Comparison of ENCODE assay signal across 14 cellular contexts in genomic region chr5:72281430-72281763, GRCh38. TPM values are rescaled to one million over a fixed set of nuclear protein-coding genes. Genes with fewer than 3 reads are reported as not detected.
A peak's percentile ranks its signal among the peaks of the same experiment; 100 is the strongest.
DNase-seq lines count a peak whose midpoint lies in the region; ATAC-seq, FAIRE-seq and TF ChIP-seq lines count a peak whose summit lies in the region.
"Had no signal": no experiment of that assay in that cellular context is flagged by ENCODE, and none has a peak within 500 bp of the region (broad histone marks: within the 10 kb centered on the region; RNA-seq: fewer than 3 reads in every experiment).

No MANE protein-coding gene starts in this region.

- peaks cover 12% of the 10 kb centered on the region for H3K9me3 Mint-ChIP-seq in endodermal cell
- H3K9me3 Mint-ChIP-seq: T-helper 2 cell treated with Interferon-gamma antibody and Interleukin-4, amounts not matched to agents 5 μg/mL and 100 μg/mL, for 36 hours had no signal

- no peaks in the 10 kb centered on the region for H3K27me3 Mint-ChIP-seq in endodermal cell (ENCODE audit: insufficient read depth)

- no peak overlapping the region for H3K9ac ChIP-seq in OCI-LY1 (ENCODE audit: low read length)
- H3K9ac ChIP-seq in K562 (ENCODE audit: insufficient read depth in 1 of 2, low read depth in 2 of 2, low read length in 2 of 2): peak overlapping the region in 1 of 2 experiments; percentile 54; a peak in 1 of 4 replicates
- no peak overlapping the region for H3K9ac ChIP-seq in muscle layer of colon (ENCODE audit: low read length)
- no peak overlapping the region for H3K9ac ChIP-seq in endodermal cell (ENCODE audit: extremely low read depth, low read length, poor library complexity, severe bottlenecking)

- no peaks in the 10 kb centered on the region for H3F3A ChIP-seq in OCI-LY1 (ENCODE audit: insufficient read depth, low read length)

- H3K9me2 ChIP-seq in OCI-LY1 (ENCODE audit: low read depth, low read length): no peaks in the 10 kb centered on the region

- in situ Hi-C loops in K562 (cut with MboI): no loop called here

- ATAC-seq in K562 (peak; percentile 53), HG02798 (IDR thresholded peaks at IDR 0.05; ENCODE audit: poor library complexity, unreplicated experiment) (no peak), HG03159 (IDR thresholded peaks at IDR 0.05; ENCODE audit: unreplicated experiment) (no peak)

- H3K4me1 ChIP-seq in OCI-LY1 (ENCODE audit: insufficient read depth, low read length, severe bottlenecking) (peaks cover 56% of the 10 kb centered on the region), K562 (replicated peaks in 1 of 2; ENCODE audit: control insufficient read depth in 2 of 2, insufficient read depth in 2 of 2, low read length in 2 of 2) (peaks cover 7 to 33% of the 10 kb centered on the region in 2 experiments; a peak in 3 of 5 replicates), muscle layer of colon (ENCODE audit: insufficient read depth, low read length) (peaks cover 33% of the 10 kb centered on the region), tibial nerve (peaks cover 0 to 40% (median 7%) of the 10 kb centered on the region in 4 donors), endodermal cell (ENCODE audit: control insufficient read depth, insufficient read depth, low read length) (no peaks in the 10 kb centered on the region)

- no peaks in the 10 kb centered on the region for H4K20me1 ChIP-seq in OCI-LY1 (ENCODE audit: insufficient read depth, low read length)
- H4K20me1 ChIP-seq in K562 (replicated peaks; ENCODE audit: control insufficient read depth, insufficient read depth, low read length): no peaks in the 10 kb centered on the region

- POLR2A ChIA-PET in K562 (lab: Yijun Ruan, JAX): interaction anchor here (0.9 to 3.1 kb wide), 4 partner anchors 11 to 33 kb away, joined by 3 to 17 read pairs (median 5); no protein-coding TSS in a partner anchor

- no peak overlapping the region for H3K27ac Mint-ChIP-seq in endodermal cell
- H3K27ac Mint-ChIP-seq: CD14-positive monocyte; T-helper 2 cell treated with Interferon-gamma antibody and Interleukin-4, amounts not matched to agents 5 μg/mL and 100 μg/mL, for 36 hours had no signal

- H3K4me1 Mint-ChIP-seq in endodermal cell: no peaks in the 10 kb centered on the region

- CTCF ChIA-PET in K562 (lab: Yijun Ruan, JAX; ENCODE audit: low intra/inter-chr PET ratio): interaction anchor here (1.3 kb wide), 1 partner anchor 143 kb away, joined by 3 read pairs; no protein-coding TSS in a partner anchor

- no peak for FAIRE-seq in K562 (lab: Jason Lieb, UNC)
- FAIRE-seq: frontal cortex, pancreas had no signal

- H3K9me3 ChIP-seq in OCI-LY1 (ENCODE audit: low read length) (no peaks in the 10 kb centered on the region), K562 (replicated peaks; ENCODE audit: control insufficient read depth, insufficient read depth, low read depth, low read length) (no peaks in the 10 kb centered on the region), muscle layer of colon (ENCODE audit: low read length) (no peaks in the 10 kb centered on the region), tibial nerve (no peaks in the 10 kb centered on the region), endodermal cell (ENCODE audit: control insufficient read depth, low read length) (peaks cover 3% of the 10 kb centered on the region)
- H3K9me3 ChIP-seq: pancreas had no signal

- DNase-seq in K562 (ENCODE audit: extremely low read depth in 1 of 4, low spot score in 3 of 4) (no peak), tibial nerve (ENCODE audit: low spot score in 2 of 2) (no peak), endodermal cell (no peak)
- DNase-seq: activated CD4-positive, alpha-beta T cell treated with anti-CD3 and anti-CD28 coated beads, Interleukin-2, amount 50 U/mL, for 4 hours; NCI-H187 treated with DMSO at 0.1 percent for 48 hours; NCI-H526 treated with DMSO at 0.1 percent for 48 hours; pancreas had no signal

- TF ChIP-seq EP300 in K562 (IDR thresholded peaks at IDR 0.05; ENCODE audit: low read length) (no peak), tibial nerve (IDR thresholded peaks at IDR 0.05) (no peak)

- no peak overlapping the region for H3K4me3 Mint-ChIP-seq in endodermal cell
- H3K4me3 Mint-ChIP-seq: CD14-positive monocyte; T-helper 2 cell treated with Interferon-gamma antibody and Interleukin-4, amounts not matched to agents 5 μg/mL and 100 μg/mL, for 36 hours had no signal

- intact Hi-C loops in K562 (cut with micrococcal nuclease): loop anchor here (5.0 kb wide), 1 partner anchor 49 kb away; no protein-coding TSS in a partner anchor

- no peak overlapping the region for H3K4me2 ChIP-seq in OCI-LY1 (ENCODE audit: low read length)
- peak overlapping the region; percentile 51; the same call in 1 of the 2 replicates for H3K4me2 ChIP-seq in K562 (ENCODE audit: insufficient read depth, low read length)

- no peaks in the 10 kb centered on the region for H3K9me1 ChIP-seq in K562 (ENCODE audit: control insufficient read depth, insufficient read depth, low read length)

- TF ChIP-seq POLR2A in K562 (conservative IDR thresholded peaks at IDR 0.05): no peak
- TF ChIP-seq POLR2A in tibial nerve (IDR thresholded peaks at IDR 0.05): no peak

- H3K4me3 ChIP-seq in OCI-LY1 (ENCODE audit: low read depth, low read length, poor library complexity, severe bottlenecking) (no peak overlapping the region), K562 (no peak overlapping the region), muscle layer of colon (ENCODE audit: low read depth in 1 of 2, low read length in 2 of 2) (no peak overlapping the region), tibial nerve (no peak overlapping the region), endodermal cell (ENCODE audit: low read length) (no peak overlapping the region)
- H3K4me3 ChIP-seq: pancreas had no signal

- H3K36me3 ChIP-seq in OCI-LY1 (ENCODE audit: insufficient read depth, low read length) (peaks cover 65% of the 10 kb centered on the region), K562 (ENCODE audit: control insufficient read depth, insufficient read depth, low read length) (peaks cover 55% of the 10 kb centered on the region), muscle layer of colon (ENCODE audit: insufficient read depth, low read length) (no peaks in the 10 kb centered on the region), tibial nerve (peaks cover 0 to 13% (median 0%) of the 10 kb centered on the region in 3 donors), endodermal cell (ENCODE audit: control insufficient read depth, insufficient read depth, low read length) (peaks cover 30% of the 10 kb centered on the region)
- H3K36me3 ChIP-seq: pancreas had no signal

- no peak for TF ChIP-seq CTCF in OCI-LY1 (IDR thresholded peaks at IDR 0.05; ENCODE audit: low read length)
- TF ChIP-seq CTCF in K562 (IDR thresholded peaks at IDR 0.05 in 2 of 3, conservative IDR thresholded peaks at IDR 0.05 in 1 of 3; ENCODE audit: insufficient read depth in 2 of 3, low read depth in 1 of 3, low read length in 3 of 3): no peak
- no peak for TF ChIP-seq CTCF in tibial nerve (IDR thresholded peaks at IDR 0.05)
- no peak for TF ChIP-seq CTCF in endodermal cell (conservative IDR thresholded peaks at IDR 0.05)

- no peaks in the 10 kb centered on the region for H3K27me3 ChIP-seq in OCI-LY1 (ENCODE audit: insufficient read depth, low read length)
- H3K27me3 ChIP-seq in K562 (ENCODE audit: control insufficient read depth in 2 of 2, insufficient read depth in 2 of 2, low read length in 2 of 2): no peaks in the 10 kb centered on the region
- H3K27me3 ChIP-seq in muscle layer of colon (ENCODE audit: control insufficient read depth in 1 of 2, insufficient read depth in 2 of 2, low read length in 2 of 2): no peaks in the 10 kb centered on the region
- no peaks in the 10 kb centered on the region for H3K27me3 ChIP-seq in tibial nerve
- no peaks in the 10 kb centered on the region for H3K27me3 ChIP-seq in endodermal cell (ENCODE audit: control insufficient read depth, insufficient read depth, low read length, poor library complexity, severe bottlenecking)
- H3K27me3 ChIP-seq: pancreas had no signal

- BruUV-seq in K562 (replicated peaks; lab: Mats Ljungman, UMichigan): no TSS peak

- no peak for TF ChIP-seq RAD21 in K562 (CRISPR knock-in tag; conservative IDR thresholded peaks at IDR 0.05 in 1 of 2, IDR thresholded peaks at IDR 0.05 in 1 of 2)

- 42% methylated on average over 1 of the region's 1 CpG for WGBS in K562 (ENCODE audit: insufficient coverage, low coverage, missing lambda C conversion rate)
- 58 to 61% methylated on average over 1 of the region's 1 CpG for WGBS in tibial nerve, 2 donors
- WGBS in endodermal cell (ENCODE audit: insufficient coverage in 1 of 2, insufficient read length in 1 of 2), 2 experiments: 82 to 93% methylated on average over 1 of the region's 1 CpG

- H3K36me3 Mint-ChIP-seq in endodermal cell (ENCODE audit: low read depth): peaks cover 21% of the 10 kb centered on the region

- H3K79me2 ChIP-seq in OCI-LY1 (ENCODE audit: insufficient read depth, low read length) (peaks cover 7% of the 10 kb centered on the region; the same call in 1 of the 2 replicates), K562 (ENCODE audit: control insufficient read depth, insufficient read depth, low read length) (peaks cover 28% of the 10 kb centered on the region; the same call in 2 of the 3 replicates)

- peak overlapping the region; percentile 30 for H3K27ac ChIP-seq in OCI-LY1 (ENCODE audit: low read depth, low read length, poor library complexity, severe bottlenecking)
- H3K27ac ChIP-seq in K562 (ENCODE audit: extremely low read depth, low read depth, low read length): peak overlapping the region; percentile 73
- H3K27ac ChIP-seq in muscle layer of colon (ENCODE audit: low read depth, low read length): peak overlapping the region; percentile 26
- H3K27ac ChIP-seq in tibial nerve: peak overlapping the region in 3 of 4 donors; percentile 13 to 78 (median 73)
- H3K27ac ChIP-seq in endodermal cell (ENCODE audit: low read depth, low read length): no peak overlapping the region

- H2AFZ ChIP-seq in OCI-LY1 (ENCODE audit: low read length) (no peak overlapping the region), K562 (ENCODE audit: low read depth, low read length) (no peak overlapping the region)

RNA-seq across cellular contexts. Expression of gene MRPS27, which starts 38.6 kb away (rescaled TPM):
- total RNA-seq in K562 (2011; cell fraction: chromatin; rRNA removed; ENCODE audit: low replicate concordance): 113 and 199 TPM in 2 replicates
- total RNA-seq in K562 (2011; cell fraction: nucleolus; rRNA removed): 69.4 and 77.0 TPM in 2 replicates
- 108 and 163 TPM in 2 replicates for total RNA-seq in K562 (2011; cell fraction: nucleoplasm; rRNA removed)
- 79.2 and 90.9 TPM in 2 replicates for total RNA-seq in K562 (2014; rRNA removed)
- total RNA-seq in K562 (2014; rRNA removed; fragmentation: Illumina TruSeq; extraction: Trizol): 127 and 130 TPM in 2 replicates
- total RNA-seq in K562 (2015; rRNA removed; fragmentation: Illumina TruSeq; extraction: Trizol): 104 and 105 TPM in 2 replicates
- total RNA-seq in K562 (2021): 96.7 and 97.6 TPM in 2 replicates
- polyA plus RNA-seq in K562 (2011; rRNA removed): 118 and 144 TPM in 2 replicates
- polyA plus RNA-seq in K562 (2011; cell fraction: cytosol; rRNA removed): 103 and 114 TPM in 2 replicates
- 77.8 and 78.9 TPM in 2 replicates for polyA plus RNA-seq in K562 (2011; cell fraction: nucleus; rRNA removed)
- 64.0 and 66.5 TPM in 2 replicates for polyA plus RNA-seq in K562 (2012)
- polyA plus RNA-seq in K562 (2014; fragmentation: Illumina TruSeq; extraction: Trizol): 111 and 125 TPM in 2 replicates
- polyA plus RNA-seq in K562 (2014; fragmentation: Nextera tagmentation; extraction: Ambion mirVana): 100 to 1,000 TPM; 106 to 122 TPM
- 73.6 and 79.9 TPM in 2 replicates for polyA plus RNA-seq in K562 (2014; rRNA removed)
- polyA minus RNA-seq in K562 (2011; rRNA and poly(A)+ RNA removed): 143 and 145 TPM in 2 replicates
- polyA minus RNA-seq in K562 (2011; cell fraction: cytosol; rRNA and poly(A)+ RNA removed): 90.5 and 106 TPM in 2 replicates
- 64.1 and 85.1 TPM in 2 replicates for polyA minus RNA-seq in K562 (2011; cell fraction: nucleus; rRNA and poly(A)+ RNA removed)
- total RNA-seq in tibial nerve: 10 to 100 TPM; 44.4 to 59.0 (median 47.4) TPM
- 10 to 100 TPM; 55.2 to 80.8 TPM for total RNA-seq in endodermal cell
- 68.4 TPM for polyA plus RNA-seq in endodermal cell (2013, experiment 1 of 2)
- polyA plus RNA-seq in endodermal cell (2013, experiment 2 of 2): 64.3 TPM

RNA-seq across cellular contexts. Expression of gene PTCD2, which starts 38.8 kb away (rescaled TPM):
- total RNA-seq in K562 (2011; cell fraction: chromatin; rRNA removed; ENCODE audit: low replicate concordance): 14.6 and 25.8 TPM in 2 replicates
- total RNA-seq in K562 (2011; cell fraction: nucleolus; rRNA removed): 9.7 and 10.5 TPM in 2 replicates
- 15.5 and 22.9 TPM in 2 replicates for total RNA-seq in K562 (2011; cell fraction: nucleoplasm; rRNA removed)
- total RNA-seq in K562 (2014; rRNA removed) (12.5 and 14.6 TPM in 2 replicates), K562 (2014; rRNA removed; fragmentation: Illumina TruSeq; extraction: Trizol) (18.3 and 19.4 TPM in 2 replicates), K562 (2015; rRNA removed; fragmentation: Illumina TruSeq; extraction: Trizol) (11.9 and 12.6 TPM in 2 replicates), K562 (2021) (18.7 and 20.6 TPM in 2 replicates), tibial nerve (10 to 100 TPM in 3 of 4 donors, 1 to 10 TPM in 1; 6.3 to 17.4 (median 11.8) TPM), endodermal cell (10 to 100 TPM in 1 of 2 donors, 1 to 10 TPM in 1; 9.5 to 13.4 TPM)
- polyA plus RNA-seq in K562 (2011; rRNA removed) (24.7 and 28.5 TPM in 2 replicates), K562 (2014; fragmentation: Illumina TruSeq; extraction: Trizol) (13.6 and 14.6 TPM in 2 replicates), K562 (2014; fragmentation: Nextera tagmentation; extraction: Ambion mirVana) (10 to 100 TPM; 18.6 to 19.6 TPM), K562 (2014; rRNA removed) (14.1 and 18.8 TPM in 2 replicates)
- 10.2 and 14.1 TPM in 2 replicates for polyA plus RNA-seq in K562 (2011; cell fraction: cytosol; rRNA removed)
- 19.5 and 27.6 TPM in 2 replicates for polyA plus RNA-seq in K562 (2011; cell fraction: nucleus; rRNA removed)
- polyA plus RNA-seq in K562 (2012): 11.1 and 11.4 TPM in 2 replicates
- 26.3 and 26.7 TPM in 2 replicates for polyA minus RNA-seq in K562 (2011; rRNA and poly(A)+ RNA removed)
- polyA minus RNA-seq in K562 (2011; cell fraction: cytosol; rRNA and poly(A)+ RNA removed): 8.0 and 8.8 TPM in 2 replicates
- 14.4 and 18.4 TPM in 2 replicates for polyA minus RNA-seq in K562 (2011; cell fraction: nucleus; rRNA and poly(A)+ RNA removed)
- polyA plus RNA-seq in endodermal cell (2013, experiment 1 of 2): 10.5 TPM
- 8.8 TPM for polyA plus RNA-seq in endodermal cell (2013, experiment 2 of 2)
